1 cellular context compared by ENCODE assay signal in genomic region chr16:11100239-11100750, GRCh38.
TF ChIP-seq lines count a peak whose summit lies in the region.

No MANE protein-coding gene starts in this region.

TF ChIP-seq in SK-N-SH, 30 proteins besides CTCF, POLR2A, EP300 and RAD21 (continued from another document):
- peak; percentile 33 for TF ChIP-seq MAX (IDR thresholded peaks at IDR 0.05; ENCODE audit: low read depth)
- no peak for TF ChIP-seq POLR2AphosphoS5 (IDR thresholded peaks at IDR 0.05; ENCODE audit: low read depth, low read length)
- TF ChIP-seq NRF1 (IDR thresholded peaks at IDR 0.05; ENCODE audit: low read depth, low read length) = no peak
- peak; percentile 14; the same call in 1 of the 2 replicates for TF ChIP-seq SMC3 (IDR thresholded peaks at IDR 0.05; ENCODE audit: low read depth, low read length)
- no peak for TF ChIP-seq TEAD4 (IDR thresholded peaks at IDR 0.05; ENCODE audit: borderline replicate concordance, insufficient read depth)
- TF ChIP-seq TAF1 (IDR thresholded peaks at IDR 0.05; ENCODE audit: borderline replicate concordance, low read depth, low read length) = no peak
- TF ChIP-seq PBX3 (IDR thresholded peaks at IDR 0.05) = peak; percentile 22; the same call in 1 of the 2 replicates
- no peak for TF ChIP-seq SIN3A (IDR thresholded peaks at IDR 0.05; ENCODE audit: borderline replicate concordance, low read depth, low read length)
- TF ChIP-seq REST (IDR thresholded peaks at IDR 0.05; ENCODE audit: low read depth, low read length) = no peak
- TF ChIP-seq FOXJ3 (CRISPR knock-in tag; IDR thresholded peaks at IDR 0.05) = no peak
- no peak for TF ChIP-seq CHD2 (IDR thresholded peaks at IDR 0.05; ENCODE audit: low read length, partially characterized antibody)
- TF ChIP-seq GABPA (IDR thresholded peaks at IDR 0.05; ENCODE audit: low read depth) = no peak
- TF ChIP-seq RXRA (IDR thresholded peaks at IDR 0.05; ENCODE audit: borderline replicate concordance, low read depth) = no peak
- no peak for TF ChIP-seq RFX5 (IDR thresholded peaks at IDR 0.05; ENCODE audit: low read length)
- no peak for TF ChIP-seq MEF2A (IDR thresholded peaks at IDR 0.05; ENCODE audit: borderline replicate concordance, low read depth)
- TF ChIP-seq NFIC (IDR thresholded peaks at IDR 0.05; ENCODE audit: borderline replicate concordance) = peak; percentile 56
- TF ChIP-seq USF2 (IDR thresholded peaks at IDR 0.05; ENCODE audit: borderline replicate concordance, low read depth, low read length) = no peak
- no peak for TF ChIP-seq RCOR1 (IDR thresholded peaks at IDR 0.05; ENCODE audit: low read length)
- no peak for TF ChIP-seq ZBTB33 (IDR thresholded peaks at IDR 0.05; ENCODE audit: borderline replicate concordance, low read depth)
